Comparison of ENCODE assay signal across 10 cellular contexts in the genomic region with DNA sequence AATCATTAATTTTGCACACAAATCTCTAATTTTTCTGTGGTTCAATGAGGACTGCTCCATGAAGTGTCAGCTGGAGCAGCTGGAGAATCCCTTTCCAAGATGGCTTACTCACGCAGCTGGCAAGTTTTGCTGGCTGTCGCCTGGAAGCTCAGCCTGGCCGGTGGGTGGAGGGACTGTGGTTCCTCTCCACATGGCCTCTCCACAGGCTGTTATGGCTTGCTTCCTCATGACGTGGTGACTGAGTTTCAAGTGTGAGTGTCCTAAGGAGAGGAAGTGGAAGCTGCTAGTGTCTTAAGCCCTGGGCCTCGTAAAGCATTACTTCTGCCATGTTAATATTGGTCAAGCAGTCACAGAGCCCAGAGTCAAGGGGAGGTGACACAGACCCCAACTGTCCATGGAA. TPM values are rescaled to one million over a fixed set of nuclear protein-coding genes. Genes with fewer than 3 reads are reported as not detected.
A peak's percentile ranks its signal among the peaks of the same experiment; 100 is the strongest.
DNase-seq lines count a peak whose midpoint lies in the region; ATAC-seq and TF ChIP-seq lines count a peak whose summit lies in the region.
"Had no signal": no experiment of that assay in that cellular context is flagged by ENCODE, and none has a peak within 500 bp of the region (broad histone marks: within the 10 kb centered on the region; RNA-seq: fewer than 3 reads in every experiment).

No MANE protein-coding gene starts in this region.

- no peak for TF ChIP-seq POLR2A in esophagus muscularis mucosa (IDR thresholded peaks at IDR 0.05; ENCODE audit: low read depth)

- TF ChIP-seq EP300 in esophagus muscularis mucosa (IDR thresholded peaks at IDR 0.05), result no peak

- no peak for TF ChIP-seq CTCF in esophagus muscularis mucosa (IDR thresholded peaks at IDR 0.05)

- DNase-seq in NOMO-1 (lab: John Stamatoyannopoulos, UW; ENCODE audit: unreplicated experiment in 2 of 2), result peak; percentile 78 to 92
- DNase-seq in esophagus muscularis mucosa (ENCODE audit: extremely low spot score), result peak; percentile 93
- peak; percentile 18 for DNase-seq in occipital lobe (lab: John Stamatoyannopoulos, UW)
- DNase-seq in middle frontal gyrus (ENCODE audit: extremely low spot score, low spot score), result no peak
- DNase-seq in NCI-H1105 (lab: John Stamatoyannopoulos, UW), result no peak
- no peak for DNase-seq in NCI-H1694 treated with DMSO at 0.1 percent for 48 hours (lab: John Stamatoyannopoulos, UW)
- DNase-seq: glutamatergic neuron, NCI-H187 had no signal

- 65% methylated on average over 5 of the region's 5 CpGs for WGBS in esophagus muscularis mucosa

- H3K4me3 ChIP-seq in BLaER1 treated with 17β-estradiol and CSF1 and Interleukin-3, amounts not matched to agents 10 nM and 100 nM, result no peak overlapping the region
- H3K4me3 ChIP-seq in esophagus muscularis mucosa, result no peak overlapping the region

- H3K4me1 ChIP-seq in BLaER1 treated with 17β-estradiol and CSF1 and Interleukin-3, amounts not matched to agents 10 nM and 100 nM, result peaks cover 0 to 36% (median 14%) of the 10 kb centered on the region in 10 experiments; a peak in 18 of 20 replicates
- peaks cover 10 to 32% (median 19%) of the 10 kb centered on the region in 4 donors for H3K4me1 ChIP-seq in esophagus muscularis mucosa

- peak overlapping the region in 10 of 11 experiments; percentile 23 to 67 (median 52); a peak in 16 of 22 replicates for H3K4me2 ChIP-seq in BLaER1 treated with 17β-estradiol and CSF1 and Interleukin-3, amounts not matched to agents 10 nM and 100 nM

- intact Hi-C loops in esophagus muscularis mucosa (cut with DNase I), result no loop called here

- no peaks in the 10 kb centered on the region for H3K9me3 ChIP-seq in BLaER1 treated with 17β-estradiol and CSF1 and Interleukin-3, amounts not matched to agents 10 nM and 100 nM (replicated peaks in 1 of 11)
- H3K9me3 ChIP-seq in esophagus muscularis mucosa, result no peaks in the 10 kb centered on the region

- H3K36me3 ChIP-seq in BLaER1 treated with 17β-estradiol and CSF1 and Interleukin-3, amounts not matched to agents 10 nM and 100 nM, result no peaks in the 10 kb centered on the region
- H3K36me3 ChIP-seq in esophagus muscularis mucosa, result no peaks in the 10 kb centered on the region

- no peak overlapping the region for H3K9ac ChIP-seq in BLaER1 treated with 17β-estradiol and CSF1 and Interleukin-3, amounts not matched to agents 10 nM and 100 nM

- no peak for ATAC-seq in GM19463 (IDR thresholded peaks at IDR 0.05; ENCODE audit: unreplicated experiment)

- no peaks in the 10 kb centered on the region for H3K27me3 ChIP-seq in BLaER1 treated with 17β-estradiol and CSF1 and Interleukin-3, amounts not matched to agents 10 nM and 100 nM
- H3K27me3 ChIP-seq in esophagus muscularis mucosa, result no peaks in the 10 kb centered on the region

- peak overlapping the region in 4 of 11 experiments; percentile 20 to 49 (median 40); a peak in 6 of 22 replicates for H3K27ac ChIP-seq in BLaER1 treated with 17β-estradiol and CSF1 and Interleukin-3, amounts not matched to agents 10 nM and 100 nM
- H3K27ac ChIP-seq in esophagus muscularis mucosa (replicated peaks in 1 of 4), result no peak overlapping the region

- H4K20me1 ChIP-seq in BLaER1 treated with 17β-estradiol and CSF1 and Interleukin-3, amounts not matched to agents 10 nM and 100 nM, result no peaks in the 10 kb centered on the region

RNA-seq across cellular contexts. Expression of a gene that starts 14.0 kb away (rescaled TPM):
- total RNA-seq in esophagus muscularis mucosa (1 to 10 TPM; 2.1 to 4.0 (median 3.5) TPM), occipital lobe (17.9 TPM)

RNA-seq across cellular contexts. Expression of a gene that starts 53.5 kb away (rescaled TPM):
- 10 to 100 TPM; 13.3 to 24.4 (median 20.5) TPM for total RNA-seq in esophagus muscularis mucosa
- total RNA-seq in occipital lobe, result 62.9 TPM

Comparison
In these comparisons a context has a peak if more than half of its experiments do, and no peak if none do; other contexts are left out.
1. DNase-seq: peak in NOMO-1 (2 of 2), esophagus muscularis mucosa (single experiment) and occipital lobe (single experiment); none in middle frontal gyrus (single experiment), NCI-H1105 (single experiment) and NCI-H1694 treated with DMSO at 0.1 percent for 48 hours (single experiment).